ENCODE assay signal across 20 cellular contexts in the genomic region with DNA sequence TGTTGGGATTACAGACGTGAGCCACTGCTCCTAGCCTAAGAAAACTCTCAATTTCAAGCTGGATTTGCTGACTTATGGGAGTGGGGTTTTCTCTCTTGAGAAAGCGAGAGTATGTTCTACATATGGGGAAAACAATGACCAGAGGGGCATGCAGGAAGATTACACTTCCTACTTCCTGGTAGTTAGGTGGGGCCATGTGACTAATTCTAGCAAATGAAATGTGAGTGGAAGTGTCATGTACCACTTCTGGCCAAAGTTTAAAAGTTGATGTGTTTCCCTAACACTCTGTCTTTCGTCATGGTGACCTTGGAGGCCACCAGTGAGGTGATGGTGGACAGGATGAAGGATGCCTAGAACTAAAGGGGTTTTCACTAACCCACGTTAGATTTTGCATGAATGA. TPM values are rescaled to one million over a fixed set of nuclear protein-coding genes. Genes with fewer than 3 reads are reported as not detected.
A peak's percentile ranks its signal among the peaks of the same experiment; 100 is the strongest.
DNase-seq lines count a peak whose midpoint lies in the region; ATAC-seq, FAIRE-seq and TF ChIP-seq lines count a peak whose summit lies in the region.
"Had no signal": no experiment of that assay in that cellular context is flagged by ENCODE, and none has a peak within 500 bp of the region (broad histone marks: within the 10 kb centered on the region; RNA-seq: fewer than 3 reads in every experiment).

No MANE protein-coding gene starts in this region.

- no peaks in the 10 kb centered on the region for H3K36me3 Mint-ChIP-seq in activated CD8-positive, alpha-beta T cell treated with anti-CD3 and anti-CD28 coated beads, Interleukin-2, amount 10 ng/mL, durations not matched to agents 7 days and 5 days (ENCODE audit: low read depth)
- no peaks in the 10 kb centered on the region for H3K36me3 Mint-ChIP-seq in stimulated activated naive B cell treated with anti-CD40 and anti-IgM and Interleukin-4, amounts not matched to agents 10 μg/mL and 1 μg/mL and 100 μg/mL, for 72 hours

- peaks cover 7% of the 10 kb centered on the region; the same call in 1 of the 2 replicates for H3K9me3 ChIP-seq in HepG2 (ENCODE audit: low read length)
- no peaks in the 10 kb centered on the region for H3K9me3 ChIP-seq in right lobe of liver
- H3K9me3 ChIP-seq in K562 (replicated peaks; ENCODE audit: control insufficient read depth, insufficient read depth, low read depth, low read length), result no peaks in the 10 kb centered on the region
- H3K9me3 ChIP-seq: HAP-1 had no signal

- intact Hi-C loops in HepG2 (cut with micrococcal nuclease; ENCODE audit: unreplicated experiment) (no loop called here), right lobe of liver (cut with DNase I) (no loop called here), K562 (cut with micrococcal nuclease) (no loop called here)

- CTCF ChIA-PET in HepG2 (lab: Yijun Ruan, JAX; ENCODE audit: low intra/inter-chr PET ratio, low total read pairs) (no interaction called here), K562 (lab: Yijun Ruan, JAX; ENCODE audit: low intra/inter-chr PET ratio) (no interaction called here)
- CTCF ChIA-PET in activated CD8-positive, alpha-beta T cell treated with anti-CD3 and anti-CD28 coated beads, Interleukin-2, amount 10 ng/mL, durations not matched to agents 7 days and 5 days (lab: Charles Lee), result no interaction called here

- no peak overlapping the region for H3K9ac ChIP-seq in HepG2 (ENCODE audit: insufficient read depth, low read depth, low read length)
- H3K9ac ChIP-seq in K562 (ENCODE audit: insufficient read depth in 1 of 2, low read depth in 2 of 2, low read length in 2 of 2), result no peak overlapping the region

- POLR2A ChIA-PET in HepG2 (lab: Yijun Ruan, JAX), result no interaction called here
- POLR2A ChIA-PET in K562 (lab: Yijun Ruan, JAX), result interaction anchor here (1.3 kb wide), 1 partner anchor 10 kb away, joined by 3 read pairs; no protein-coding TSS in a partner anchor
- POLR2A ChIA-PET in activated CD8-positive, alpha-beta T cell treated with anti-CD3 and anti-CD28 coated beads, Interleukin-2, amount 10 ng/mL, durations not matched to agents 7 days and 5 days (lab: Charles Lee), result no interaction called here

- TF ChIP-seq CTCF in HepG2 (CRISPR knock-in tag; IDR thresholded peaks at IDR 0.05) (no peak), right lobe of liver (IDR thresholded peaks at IDR 0.05) (no peak), K562 (IDR thresholded peaks at IDR 0.05 in 2 of 3, conservative IDR thresholded peaks at IDR 0.05 in 1 of 3; ENCODE audit: insufficient read depth in 2 of 3, low read depth in 1 of 3, low read length in 3 of 3) (no peak)

- no peaks in the 10 kb centered on the region for H3K4me1 Mint-ChIP-seq in activated CD8-positive, alpha-beta T cell treated with anti-CD3 and anti-CD28 coated beads, Interleukin-2, amount 10 ng/mL, durations not matched to agents 7 days and 5 days (ENCODE audit: low read depth)
- H3K4me1 Mint-ChIP-seq in stimulated activated naive B cell treated with anti-CD40 and anti-IgM and Interleukin-4, amounts not matched to agents 10 μg/mL and 1 μg/mL and 100 μg/mL, for 72 hours, result no peaks in the 10 kb centered on the region
- H3K4me1 Mint-ChIP-seq: B cell had no signal

- H3K79me2 ChIP-seq in HepG2 (ENCODE audit: insufficient read depth, low read length) (no peaks in the 10 kb centered on the region), K562 (ENCODE audit: control insufficient read depth, insufficient read depth, low read length) (no peaks in the 10 kb centered on the region)

- DNase-seq in HepG2 (ENCODE audit: low spot score), result no peak
- DNase-seq in right lobe of liver, result no peak
- DNase-seq in NAMALWA (ENCODE audit: low spot score), result peak; percentile 39
- DNase-seq in K562 (ENCODE audit: extremely low read depth in 1 of 4, low spot score in 3 of 4), result no peak
- no peak for DNase-seq in activated CD8-positive, alpha-beta T cell treated with anti-CD3 and anti-CD28 coated beads, Interleukin-2, amount 10 ng/mL, durations not matched to agents 7 days and 5 days
- DNase-seq in glomerular visceral epithelial cell (ENCODE audit: extremely low spot score), result no peak
- no peak for DNase-seq in stimulated activated naive B cell treated with anti-CD40 and anti-IgM and Interleukin-4, amounts not matched to agents 10 μg/mL and 1 μg/mL and 100 μg/mL, for 72 hours
- DNase-seq: C1 segment of cervical spinal cord; Calu3; CD4-positive, alpha-beta T cell; DMS 273 treated with DMSO at 0.1 percent for 48 hours; DMS79 treated with DMSO at 0.1 percent for 48 hours; GDM1; HFFc6; Kasumi-1 had no signal

- H3K27ac ChIP-seq in HepG2 (ENCODE audit: extremely low read length, insufficient read depth, low read length) (no peak overlapping the region), right lobe of liver (no peak overlapping the region), K562 (ENCODE audit: extremely low read depth, low read depth, low read length) (no peak overlapping the region)

- H3K4me2 ChIP-seq in HepG2 (ENCODE audit: low read depth, low read length) (no peak overlapping the region), K562 (ENCODE audit: insufficient read depth, low read length) (no peak overlapping the region)

- H2AFZ ChIP-seq in HepG2 (ENCODE audit: low read length) (no peak overlapping the region), K562 (ENCODE audit: low read depth, low read length) (no peak overlapping the region)

- TF ChIP-seq POLR2A in HepG2 (IDR thresholded peaks at IDR 0.05; ENCODE audit: insufficient read depth in 1 of 2, low read depth in 2 of 2, low read length in 2 of 2) (no peak), right lobe of liver (IDR thresholded peaks at IDR 0.05) (no peak), K562 (conservative IDR thresholded peaks at IDR 0.05) (no peak)

- H3K27me3 ChIP-seq in HepG2 (ENCODE audit: control insufficient read depth in 1 of 2, insufficient read depth in 2 of 2, low read length in 2 of 2), result no peaks in the 10 kb centered on the region; a peak in 1 of 5 replicates
- H3K27me3 ChIP-seq in right lobe of liver, result no peaks in the 10 kb centered on the region
- no peaks in the 10 kb centered on the region for H3K27me3 ChIP-seq in K562 (ENCODE audit: control insufficient read depth in 2 of 2, insufficient read depth in 2 of 2, low read length in 2 of 2)

- no peaks in the 10 kb centered on the region for H3K9me3 Mint-ChIP-seq in activated CD8-positive, alpha-beta T cell treated with anti-CD3 and anti-CD28 coated beads, Interleukin-2, amount 10 ng/mL, durations not matched to agents 7 days and 5 days (ENCODE audit: insufficient read depth)
- peaks cover 0 to 15% of the 10 kb centered on the region in 2 donors for H3K9me3 Mint-ChIP-seq in stimulated activated naive B cell treated with anti-CD40 and anti-IgM and Interleukin-4, amounts not matched to agents 10 μg/mL and 1 μg/mL and 100 μg/mL, for 72 hours

- no peak for TF ChIP-seq EP300 in HepG2 (IDR thresholded peaks at IDR 0.05; ENCODE audit: low read depth in 2 of 2, low read length in 2 of 2)
- TF ChIP-seq EP300 in HepG2 (CRISPR knock-in tag; IDR thresholded peaks at IDR 0.05; ENCODE audit: borderline replicate concordance), result no peak
- TF ChIP-seq EP300 in K562 (IDR thresholded peaks at IDR 0.05; ENCODE audit: low read length), result no peak

- peaks cover 23% of the 10 kb centered on the region for H3K27me3 Mint-ChIP-seq in activated CD8-positive, alpha-beta T cell treated with anti-CD3 and anti-CD28 coated beads, Interleukin-2, amount 10 ng/mL, durations not matched to agents 7 days and 5 days (ENCODE audit: low read depth)
- peaks cover 6 to 33% of the 10 kb centered on the region in 2 donors for H3K27me3 Mint-ChIP-seq in stimulated activated naive B cell treated with anti-CD40 and anti-IgM and Interleukin-4, amounts not matched to agents 10 μg/mL and 1 μg/mL and 100 μg/mL, for 72 hours

- ATAC-seq in HepG2 (no peak), right lobe of liver (no peak), K562 (no peak)
- no peak for ATAC-seq in activated CD8-positive, alpha-beta T cell treated with anti-CD3 and anti-CD28 coated beads, Interleukin-2, amount 10 ng/mL, durations not matched to agents 7 days and 5 days
- no peak for ATAC-seq in stimulated activated naive B cell treated with anti-CD40 and anti-IgM and Interleukin-4, amounts not matched to agents 10 μg/mL and 1 μg/mL and 100 μg/mL, for 72 hours (replicated peaks)

- H3K27ac Mint-ChIP-seq in activated CD8-positive, alpha-beta T cell treated with anti-CD3 and anti-CD28 coated beads, Interleukin-2, amount 10 ng/mL, durations not matched to agents 7 days and 5 days, result no peak overlapping the region
- no peak overlapping the region for H3K27ac Mint-ChIP-seq in stimulated activated naive B cell treated with anti-CD40 and anti-IgM and Interleukin-4, amounts not matched to agents 10 μg/mL and 1 μg/mL and 100 μg/mL, for 72 hours
- H3K27ac Mint-ChIP-seq: B cell; CD4-positive, alpha-beta T cell; HFFc6 had no signal

- no peak overlapping the region for H3K4me3 Mint-ChIP-seq in activated CD8-positive, alpha-beta T cell treated with anti-CD3 and anti-CD28 coated beads, Interleukin-2, amount 10 ng/mL, durations not matched to agents 7 days and 5 days
- H3K4me3 Mint-ChIP-seq in stimulated activated naive B cell treated with anti-CD40 and anti-IgM and Interleukin-4, amounts not matched to agents 10 μg/mL and 1 μg/mL and 100 μg/mL, for 72 hours, result no peak overlapping the region
- H3K4me3 Mint-ChIP-seq: B cell; CD4-positive, alpha-beta T cell; HFFc6 had no signal

- H3K9me1 ChIP-seq in K562 (ENCODE audit: control insufficient read depth, insufficient read depth, low read length), result no peaks in the 10 kb centered on the region

- BruUV-seq in HepG2 (replicated peaks; lab: Mats Ljungman, UMichigan), result no TSS peak
- BruUV-seq in K562 (replicated peaks; lab: Mats Ljungman, UMichigan), result no TSS peak

- no peaks in the 10 kb centered on the region for H3K36me3 ChIP-seq in HepG2 (replicated peaks in 1 of 2; ENCODE audit: control insufficient read depth in 1 of 2, insufficient read depth in 2 of 2, low read length in 2 of 2)
- no peaks in the 10 kb centered on the region for H3K36me3 ChIP-seq in right lobe of liver
- H3K36me3 ChIP-seq in K562 (ENCODE audit: control insufficient read depth, insufficient read depth, low read length), result no peaks in the 10 kb centered on the region
- H3K36me3 ChIP-seq: HAP-1 had no signal

- H4K20me1 ChIP-seq in HepG2 (ENCODE audit: insufficient read depth, low read length) (no peaks in the 10 kb centered on the region), K562 (replicated peaks; ENCODE audit: control insufficient read depth, insufficient read depth, low read length) (no peaks in the 10 kb centered on the region)

- 22% methylated on average over 4 of the region's 4 CpGs for WGBS in HepG2 (ENCODE audit: low lambda C conversion rate)
- 48% methylated on average over 4 of the region's 4 CpGs for WGBS in right lobe of liver (ENCODE audit: insufficient coverage, low coverage, low lambda C conversion rate, missing lambda C conversion rate)
- 4% methylated on average over 4 of the region's 4 CpGs for WGBS in K562 (ENCODE audit: insufficient coverage, low coverage, missing lambda C conversion rate)

- FAIRE-seq in HepG2 (lab: Jason Lieb, UNC) (no peak), K562 (lab: Jason Lieb, UNC) (no peak)
- FAIRE-seq: GM12892, H1 had no signal

- H3K4me1 ChIP-seq in HepG2 (ENCODE audit: insufficient read depth, low read length), result no peaks in the 10 kb centered on the region
- no peaks in the 10 kb centered on the region for H3K4me1 ChIP-seq in right lobe of liver
- no peaks in the 10 kb centered on the region for H3K4me1 ChIP-seq in K562 (replicated peaks in 1 of 2; ENCODE audit: control insufficient read depth in 2 of 2, insufficient read depth in 2 of 2, low read length in 2 of 2)
- H3K4me1 ChIP-seq: HAP-1 had no signal

- TF ChIP-seq RAD21 in HepG2 (CRISPR knock-in tag; IDR thresholded peaks at IDR 0.05) (no peak), K562 (CRISPR knock-in tag; conservative IDR thresholded peaks at IDR 0.05 in 1 of 2, IDR thresholded peaks at IDR 0.05 in 1 of 2) (no peak)

- H3K4me3 ChIP-seq in HepG2 (replicated peaks in 1 of 3; ENCODE audit: insufficient read depth in 1 of 3, low read depth in 2 of 3, low read length in 3 of 3) (no peak overlapping the region), right lobe of liver (no peak overlapping the region), K562 (no peak overlapping the region)
- H3K4me3 ChIP-seq: HAP-1 had no signal

- in situ Hi-C loops in HepG2 (cut with HindIII; ENCODE audit: extremely low pct_ligation_motif_present, low pct_unique_long_range_greater_than_20kb), result no loop called here
- in situ Hi-C loops in K562 (cut with MboI), result no loop called here

RNA-seq across cellular contexts. Expression of gene PARVG, which starts 50.5 kb away (rescaled TPM):
- total RNA-seq in HepG2 (2016; rRNA removed; fragmentation: Illumina TruSeq; extraction: Trizol) (not detected in 2 replicates), right lobe of liver (10 to 100 TPM in 2 of 6 experiments, 1 to 10 TPM in 4; 3.7 to 10.8 (median 7.9) TPM), K562 (2014; rRNA removed) (not detected in 2 replicates), K562 (2014; rRNA removed; fragmentation: Illumina TruSeq; extraction: Trizol) (not detected in 2 replicates), K562 (2015; rRNA removed; fragmentation: Illumina TruSeq; extraction: Trizol) (not detected in 2 replicates), K562 (2021) (0.20 and 0.35 TPM in 2 replicates)
- total RNA-seq in HepG2 (2016; cell fraction: cytosol; rRNA removed; fragmentation: Illumina TruSeq; extraction: Trizol; ENCODE audit: low read depth), result not detected in 2 replicates
- total RNA-seq in HepG2 (2016; cell fraction: insoluble cytoplasmic fraction; rRNA removed; fragmentation: Illumina TruSeq; extraction: Trizol), result not detected in 2 replicates
- not detected in 2 replicates for total RNA-seq in HepG2 (2016; cell fraction: membrane; rRNA removed; fragmentation: Illumina TruSeq; extraction: Trizol)
- not detected in 2 replicates for total RNA-seq in HepG2 (2016; cell fraction: nucleus; rRNA removed; fragmentation: Illumina TruSeq; extraction: Trizol)
- polyA plus RNA-seq in HepG2 (2011; rRNA removed) (not detected in 2 replicates), K562 (2011; rRNA removed) (0.04 TPM in 1 of 2 replicates, not detected in the other), K562 (2014; fragmentation: Illumina TruSeq; extraction: Trizol) (not detected in 2 replicates), K562 (2014; fragmentation: Nextera tagmentation; extraction: Ambion mirVana) (not detected), K562 (2014; rRNA removed) (not detected in 2 replicates)
- polyA plus RNA-seq in HepG2 (2011; cell fraction: cytosol; rRNA removed), result not detected in 2 replicates
- 0.02 TPM in 1 of 2 replicates, not detected in the other for polyA plus RNA-seq in HepG2 (2011; cell fraction: nucleus; rRNA removed)
- not detected in 2 replicates for polyA plus RNA-seq in HepG2 (2012)
- not detected in 2 replicates for polyA plus RNA-seq in HepG2 (2016; cell fraction: cytosol; fragmentation: Illumina TruSeq; extraction: Trizol; ENCODE audit: low read depth)
- polyA plus RNA-seq in HepG2 (2016; cell fraction: insoluble cytoplasmic fraction; fragmentation: Illumina TruSeq; extraction: Trizol; ENCODE audit: low read depth), result not detected in 2 replicates
- polyA plus RNA-seq in HepG2 (2016; cell fraction: membrane; fragmentation: Illumina TruSeq; extraction: Trizol; ENCODE audit: low read depth), result not detected in 2 replicates
- polyA plus RNA-seq in HepG2 (2016; cell fraction: nucleus; fragmentation: Illumina TruSeq; extraction: Trizol; ENCODE audit: insufficient read depth, low read depth), result not detected in 2 replicates
- polyA minus RNA-seq in HepG2 (2011; rRNA and poly(A)+ RNA removed; ENCODE audit: low replicate concordance), result not detected in 2 replicates
- not detected in 2 replicates for polyA minus RNA-seq in HepG2 (2011; cell fraction: cytosol; rRNA and poly(A)+ RNA removed)
- not detected in 2 replicates for polyA minus RNA-seq in HepG2 (2011; cell fraction: nucleus; rRNA and poly(A)+ RNA removed)
- 0.44 TPM in 2 replicates for total RNA-seq in K562 (2011; cell fraction: chromatin; rRNA removed; ENCODE audit: low replicate concordance)
- 0.13 and 0.67 TPM in 2 replicates for total RNA-seq in K562 (2011; cell fraction: nucleolus; rRNA removed)
- total RNA-seq in K562 (2011; cell fraction: nucleoplasm; rRNA removed), result 0.23 and 0.51 TPM in 2 replicates
- 0.09 and 0.27 TPM in 2 replicates for polyA plus RNA-seq in K562 (2011; cell fraction: cytosol; rRNA removed)
- 0.20 and 0.51 TPM in 2 replicates for polyA plus RNA-seq in K562 (2011; cell fraction: nucleus; rRNA removed)
- 0.13 and 0.19 TPM in 2 replicates for polyA plus RNA-seq in K562 (2012)
- polyA minus RNA-seq in K562 (2011; rRNA and poly(A)+ RNA removed), result 0.07 TPM in 1 of 2 replicates, not detected in the other
- not detected in 2 replicates for polyA minus RNA-seq in K562 (2011; cell fraction: cytosol; rRNA and poly(A)+ RNA removed)
- under 0.01 and 0.22 TPM in 2 replicates for polyA minus RNA-seq in K562 (2011; cell fraction: nucleus; rRNA and poly(A)+ RNA removed)
- 100 to 1,000 TPM; 175 to 186 TPM for total RNA-seq in activated CD8-positive, alpha-beta T cell treated with anti-CD3 and anti-CD28 coated beads, Interleukin-2, amount 10 ng/mL, durations not matched to agents 7 days and 5 days
- total RNA-seq: A172, Calu3, HFFc6 had no signal

Comparison
In these comparisons a context has a peak if more than half of its experiments do, and no peak if none do; other contexts are left out.
1. RNA of gene PARVG, which starts 50.5 kb away (total RNA-seq): 175 to 186 TPM in activated CD8-positive, alpha-beta T cell treated with anti-CD3 and anti-CD28 coated beads, Interleukin-2, amount 10 ng/mL, durations not matched to agents 7 days and 5 days; 3.7 to 10.8 TPM in right lobe of liver, not detected in HepG2 and 0.13 to 0.67 TPM in K562; every median in the first group is over 10 times any median in the second.
2. Of the 241 proteins assayed by ChIP-seq in both HepG2 and K562: peak only in HepG2: none; only in K562: RAD51 and USF2; in both: NFYB; in neither: 238.